In genomic region chr1:155962599-155963211, GRCh38 we compare ENCODE assay signal across 9 cellular contexts. TPM values are rescaled to one million over a fixed set of nuclear protein-coding genes. Genes with fewer than 3 reads are reported as not detected.
DNase-seq lines count a peak whose midpoint lies in the region; ATAC-seq, FAIRE-seq and TF ChIP-seq lines count a peak whose summit lies in the region.
"Had no signal": no experiment of that assay in that cellular context is flagged by ENCODE, and none has a peak within 500 bp of the region (broad histone marks: within the 10 kb centered on the region; RNA-seq: fewer than 3 reads in every experiment).

No MANE protein-coding gene starts in this region.

- FAIRE-seq in bronchial epithelial cell (lab: Jason Lieb, UNC) (no peak), kidney (lab: Jason Lieb, UNC) (no peak)

- no peaks in the 10 kb centered on the region for H3K9me3 ChIP-seq in kidney (ENCODE audit: control insufficient read depth in 1 of 2, low read length in 2 of 2)
- H3K9me3 ChIP-seq in thoracic aorta: no peaks in the 10 kb centered on the region
- H3K9me3 ChIP-seq: HAP-1 had no signal

- H3K4me3 ChIP-seq in bronchial epithelial cell (ENCODE audit: low read depth, low read length) (no peak overlapping the region), kidney (ENCODE audit: low read length in 2 of 2) (no peak overlapping the region), thoracic aorta (no peak overlapping the region)
- H3K4me3 ChIP-seq: HAP-1 had no signal

- intact Hi-C loops in kidney (cut with DNase I): no loop called here

- H3K27ac ChIP-seq in kidney (ENCODE audit: low read depth in 2 of 2, low read length in 2 of 2): no peak overlapping the region
- H3K27ac ChIP-seq in thoracic aorta: peak overlapping the region; percentile 82 to 94

- TF ChIP-seq CTCF in bronchial epithelial cell (IDR thresholded peaks at IDR 0.05; ENCODE audit: insufficient read depth, low read length, severe bottlenecking) (no peak), kidney (IDR thresholded peaks at IDR 0.05; ENCODE audit: borderline replicate concordance, extremely low read depth, insufficient read depth) (no peak), thoracic aorta (IDR thresholded peaks at IDR 0.05) (no peak)

- peak overlapping the region in 1 of 2 donors; percentile 12 for H3K9ac ChIP-seq in kidney (ENCODE audit: low read length in 2 of 2)

- peak; percentile 49 for DNase-seq in NCI-H226
- peak; percentile 34 for DNase-seq in bronchial epithelial cell (ENCODE audit: low read depth)
- peak; percentile 84 for DNase-seq in kidney
- DNase-seq in thoracic aorta (ENCODE audit: low spot score): no peak
- DNase-seq in 8988T: no peak
- no peak for DNase-seq in NAMALWA (ENCODE audit: low spot score)

- H3K36me3 ChIP-seq in bronchial epithelial cell (ENCODE audit: control insufficient read depth, insufficient read depth, low read length) (peaks cover 51% of the 10 kb centered on the region), kidney (ENCODE audit: control insufficient read depth in 1 of 2, insufficient read depth in 2 of 2, low read length in 2 of 2) (peaks cover 14 to 21% of the 10 kb centered on the region in 2 donors), thoracic aorta (peaks cover 71% of the 10 kb centered on the region)

- no peak for ATAC-seq in thoracic aorta (ENCODE audit: insufficient number of reproducible peaks, low FRiP score, low read depth)
- no peak for ATAC-seq in GM19351 (IDR thresholded peaks at IDR 0.05; ENCODE audit: unreplicated experiment)

- H3K27me3 ChIP-seq in bronchial epithelial cell (ENCODE audit: control insufficient read depth, insufficient read depth, low read length) (no peaks in the 10 kb centered on the region), thoracic aorta (replicated peaks; ENCODE audit: insufficient read depth) (no peaks in the 10 kb centered on the region)

- H3K4me1 ChIP-seq in kidney (ENCODE audit: control insufficient read depth in 1 of 2, insufficient read depth in 1 of 2, low read depth in 1 of 2, low read length in 2 of 2) (peaks cover 9 to 17% of the 10 kb centered on the region in 2 donors), thoracic aorta (ENCODE audit: control insufficient read depth in 1 of 2, low read depth in 2 of 2) (peaks cover 27 to 53% of the 10 kb centered on the region in 2 donors)
- H3K4me1 ChIP-seq: HAP-1 had no signal

RNA-seq across cellular contexts. Expression of gene ARHGEF2, which starts 15.6 kb away (rescaled TPM):
- total RNA-seq in bronchial epithelial cell: 57.1 and 79.2 TPM in 2 replicates
- total RNA-seq in kidney: 99.6 TPM
- polyA plus RNA-seq in kidney (ENCODE audit: insufficient read depth, low read depth, low replicate concordance): 32.3 TPM
- 100 to 1,000 TPM; 162 to 166 TPM for total RNA-seq in thoracic aorta

RNA-seq across cellular contexts. Expression of gene RXFP4, which starts 21.3 kb away (rescaled TPM):
- not detected in 2 replicates for total RNA-seq in bronchial epithelial cell
- total RNA-seq in kidney: not detected
- polyA plus RNA-seq in kidney (ENCODE audit: insufficient read depth, low read depth, low replicate concordance): 0.32 TPM
- not detected for total RNA-seq in thoracic aorta
- total RNA-seq: dermis microvascular lymphatic vessel endothelial cell had no signal

RNA-seq across cellular contexts. Expression of gene KHDC4, which starts 28.5 kb away (rescaled TPM):
- total RNA-seq in bronchial epithelial cell (20.3 and 30.3 TPM in 2 replicates), kidney (57.4 TPM), thoracic aorta (10 to 100 TPM; 50.6 to 56.9 TPM)
- 19.8 TPM for polyA plus RNA-seq in kidney (ENCODE audit: insufficient read depth, low read depth, low replicate concordance)

RNA-seq across cellular contexts. Expression of gene RIT1, which starts 51.6 kb away (rescaled TPM):
- total RNA-seq in bronchial epithelial cell: 49.8 and 66.6 TPM in 2 replicates
- total RNA-seq in kidney: 40.8 TPM
- polyA plus RNA-seq in kidney (ENCODE audit: insufficient read depth, low read depth, low replicate concordance): 33.2 TPM
- 10 to 100 TPM; 27.1 to 42.8 TPM for total RNA-seq in thoracic aorta

RNA-seq across cellular contexts. Expression of gene SSR2, which starts 58.0 kb away (rescaled TPM):
- total RNA-seq in bronchial epithelial cell (225 and 564 TPM in 2 replicates), kidney (175 TPM), thoracic aorta (100 to 1,000 TPM; 132 to 241 TPM)
- 300 TPM for polyA plus RNA-seq in kidney (ENCODE audit: insufficient read depth, low read depth, low replicate concordance)

Comparison
In these comparisons a context has a peak if more than half of its experiments do, and no peak if none do; other contexts are left out.
1. DNase-seq: peak in NCI-H226 (single experiment), bronchial epithelial cell (single experiment) and kidney (single experiment); none in thoracic aorta (single experiment), 8988T (single experiment) and NAMALWA (single experiment).
2. H3K27ac ChIP-seq: peak in thoracic aorta (2 of 2); none in kidney (0 of 2).